In the genomic region with DNA sequence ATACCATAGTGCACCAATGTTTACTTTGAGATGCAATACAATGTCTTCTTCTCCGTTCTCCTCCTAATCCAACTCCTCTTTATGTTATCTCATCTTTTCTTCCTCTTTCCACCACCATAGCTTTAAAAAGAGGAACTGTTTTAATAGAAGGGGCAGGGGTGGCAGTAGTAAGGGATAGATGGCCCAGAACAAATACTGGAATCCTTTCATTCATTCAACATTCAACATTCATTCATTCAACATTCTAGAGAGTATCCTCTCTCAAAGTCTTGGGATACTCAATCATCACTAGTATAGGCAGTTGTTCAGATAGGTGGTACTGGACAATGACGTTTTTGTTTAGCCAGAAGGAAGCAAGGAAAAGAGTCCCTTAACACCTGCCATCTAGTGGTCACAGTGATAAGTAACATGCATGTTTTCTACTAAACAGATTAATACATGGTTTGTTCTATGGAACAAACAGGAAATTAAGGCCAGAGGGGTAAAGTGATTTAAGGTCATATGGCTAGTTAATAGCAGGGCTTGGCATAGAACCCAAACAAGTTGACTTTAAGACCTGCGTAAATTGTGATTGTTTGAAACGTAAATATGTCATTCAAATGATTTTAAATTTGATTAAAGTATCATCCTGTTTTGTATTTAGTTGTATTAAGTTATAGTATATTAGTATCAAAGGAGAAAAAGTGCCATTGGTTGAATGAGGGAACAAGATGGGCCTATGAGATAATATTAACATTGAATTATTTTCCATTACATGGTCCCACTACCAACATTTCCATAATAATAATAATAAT, we compare ENCODE assay signal across 1 cellular context.
TF ChIP-seq lines count a peak whose summit lies in the region.

No MANE protein-coding gene starts in this region.

TF ChIP-seq in K562, 482 proteins besides CTCF, POLR2A, EP300 and RAD21 (continued from another document and continues in another):
- TF ChIP-seq, protein P1, sequence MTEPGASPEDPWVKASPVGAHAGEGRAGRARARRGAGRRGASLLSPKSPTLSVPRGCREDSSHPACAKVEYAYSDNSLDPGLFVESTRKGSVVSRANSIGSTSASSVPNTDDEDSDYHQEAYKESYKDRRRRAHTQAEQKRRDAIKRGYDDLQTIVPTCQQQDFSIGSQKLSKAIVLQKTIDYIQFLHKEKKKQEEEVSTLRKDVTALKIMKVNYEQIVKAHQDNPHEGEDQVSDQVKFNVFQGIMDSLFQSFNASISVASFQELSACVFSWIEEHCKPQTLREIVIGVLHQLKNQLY (CRISPR knock-in tag; conservative IDR thresholded peaks at IDR 0.05): no peak
- TF ChIP-seq MECOM (CRISPR knock-in tag; IDR thresholded peaks at IDR 0.05) (no peak), CHAMP1 (IDR thresholded peaks at IDR 0.05) (0 out of 2 replicates have a peak, but pooled peaks have one; percentile 40), TAF15 (IDR thresholded peaks at IDR 0.05; ENCODE audit: low read depth, low read length) (no peak), EGR1 (conservative IDR thresholded peaks at IDR 0.05) (no peak), FOXK2 (conservative IDR thresholded peaks at IDR 0.05 in 1 of 2, IDR thresholded peaks at IDR 0.05 in 1 of 2; ENCODE audit: low read depth in 2 of 2) (peak in 1 of 2 experiments; percentile 50; a peak in 1 of 4 replicates), CBX2 (IDR thresholded peaks at IDR 0.05; ENCODE audit: insufficient read depth, low read length, poor library complexity, severe bottlenecking) (no peak), ELF1 (tag; IDR thresholded peaks at IDR 0.05) (no peak), ZNF347 (CRISPR knock-in tag; IDR thresholded peaks at IDR 0.05; ENCODE audit: low read depth) (no peak), HDAC2 (IDR thresholded peaks at IDR 0.05) (0 out of 2 replicates have a peak, but pooled peaks have one; percentile 54), POLR2AphosphoS5 (IDR thresholded peaks at IDR 0.05; ENCODE audit: control insufficient read depth, insufficient read depth, low read depth, low read length) (no peak), BRD4 (IDR thresholded peaks at IDR 0.05) (no peak), SNRNP70 (optimal IDR thresholded peaks at IDR 0.05; ENCODE audit: low read depth, low read length) (no peak), ZNF316 (IDR thresholded peaks at IDR 0.05) (no peak), DPF2 (IDR thresholded peaks at IDR 0.05) (peak; percentile 66), PREB (CRISPR knock-in tag; IDR thresholded peaks at IDR 0.05) (no peak), MYBL2 (IDR thresholded peaks at IDR 0.05; ENCODE audit: low read depth) (no peak), MYBL2 (CRISPR knock-in tag; IDR thresholded peaks at IDR 0.05; ENCODE audit: borderline replicate concordance) (no peak), NCOA2 (IDR thresholded peaks at IDR 0.05; ENCODE audit: partially characterized antibody in 2 of 2) (peak in 1 of 2 experiments; percentile 38), SMARCB1 (IDR thresholded peaks at IDR 0.05; ENCODE audit: insufficient read length, low read depth) (no peak), ZNF77 (CRISPR knock-in tag; IDR thresholded peaks at IDR 0.05) (no peak), ATF1 (CRISPR knock-in tag; IDR thresholded peaks at IDR 0.05) (no peak), ATF1 (tag; IDR thresholded peaks at IDR 0.05) (peak; percentile 56), ZNF699 (CRISPR knock-in tag; IDR thresholded peaks at IDR 0.05; ENCODE audit: insufficient replicate concordance) (no peak), E2F3 (CRISPR knock-in tag; IDR thresholded peaks at IDR 0.05) (no peak), PATZ1 (CRISPR knock-in tag; IDR thresholded peaks at IDR 0.05; ENCODE audit: borderline replicate concordance) (no peak), FOXP1 (CRISPR knock-in tag; IDR thresholded peaks at IDR 0.05) (no peak), CEBPG (CRISPR knock-in tag; IDR thresholded peaks at IDR 0.05) (no peak), CEBPG (tag; conservative IDR thresholded peaks at IDR 0.05 in 1 of 2, IDR thresholded peaks at IDR 0.05 in 1 of 2) (no peak), PRDM10 (IDR thresholded peaks at IDR 0.05; ENCODE audit: partially characterized antibody) (peak; percentile 41), TSHZ1 (CRISPR knock-in tag; IDR thresholded peaks at IDR 0.05) (no peak), ZC3H4 (CRISPR knock-in tag; IDR thresholded peaks at IDR 0.05; ENCODE audit: borderline replicate concordance) (no peak), SLC30A9 (CRISPR knock-in tag; IDR thresholded peaks at IDR 0.05) (no peak)
- TF ChIP-seq, protein P2, sequence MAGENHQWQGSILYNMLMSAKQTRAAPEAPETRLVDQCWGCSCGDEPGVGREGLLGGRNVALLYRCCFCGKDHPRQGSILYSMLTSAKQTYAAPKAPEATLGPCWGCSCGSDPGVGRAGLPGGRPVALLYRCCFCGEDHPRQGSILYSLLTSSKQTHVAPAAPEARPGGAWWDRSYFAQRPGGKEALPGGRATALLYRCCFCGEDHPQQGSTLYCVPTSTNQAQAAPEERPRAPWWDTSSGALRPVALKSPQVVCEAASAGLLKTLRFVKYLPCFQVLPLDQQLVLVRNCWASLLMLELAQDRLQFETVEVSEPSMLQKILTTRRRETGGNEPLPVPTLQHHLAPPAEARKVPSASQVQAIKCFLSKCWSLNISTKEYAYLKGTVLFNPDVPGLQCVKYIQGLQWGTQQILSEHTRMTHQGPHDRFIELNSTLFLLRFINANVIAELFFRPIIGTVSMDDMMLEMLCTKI (IDR thresholded peaks at IDR 0.05; ENCODE audit: partially characterized antibody): no peak
- TF ChIP-seq, protein P3, sequence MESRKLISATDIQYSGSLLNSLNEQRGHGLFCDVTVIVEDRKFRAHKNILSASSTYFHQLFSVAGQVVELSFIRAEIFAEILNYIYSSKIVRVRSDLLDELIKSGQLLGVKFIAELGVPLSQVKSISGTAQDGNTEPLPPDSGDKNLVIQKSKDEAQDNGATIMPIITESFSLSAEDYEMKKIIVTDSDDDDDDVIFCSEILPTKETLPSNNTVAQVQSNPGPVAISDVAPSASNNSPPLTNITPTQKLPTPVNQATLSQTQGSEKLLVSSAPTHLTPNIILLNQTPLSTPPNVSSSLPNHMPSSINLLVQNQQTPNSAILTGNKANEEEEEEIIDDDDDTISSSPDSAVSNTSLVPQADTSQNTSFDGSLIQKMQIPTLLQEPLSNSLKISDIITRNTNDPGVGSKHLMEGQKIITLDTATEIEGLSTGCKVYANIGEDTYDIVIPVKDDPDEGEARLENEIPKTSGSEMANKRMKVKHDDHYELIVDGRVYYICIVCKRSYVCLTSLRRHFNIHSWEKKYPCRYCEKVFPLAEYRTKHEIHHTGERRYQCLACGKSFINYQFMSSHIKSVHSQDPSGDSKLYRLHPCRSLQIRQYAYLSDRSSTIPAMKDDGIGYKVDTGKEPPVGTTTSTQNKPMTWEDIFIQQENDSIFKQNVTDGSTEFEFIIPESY (CRISPR knock-in tag; IDR thresholded peaks at IDR 0.05): no peak
- TF ChIP-seq, protein P4, sequence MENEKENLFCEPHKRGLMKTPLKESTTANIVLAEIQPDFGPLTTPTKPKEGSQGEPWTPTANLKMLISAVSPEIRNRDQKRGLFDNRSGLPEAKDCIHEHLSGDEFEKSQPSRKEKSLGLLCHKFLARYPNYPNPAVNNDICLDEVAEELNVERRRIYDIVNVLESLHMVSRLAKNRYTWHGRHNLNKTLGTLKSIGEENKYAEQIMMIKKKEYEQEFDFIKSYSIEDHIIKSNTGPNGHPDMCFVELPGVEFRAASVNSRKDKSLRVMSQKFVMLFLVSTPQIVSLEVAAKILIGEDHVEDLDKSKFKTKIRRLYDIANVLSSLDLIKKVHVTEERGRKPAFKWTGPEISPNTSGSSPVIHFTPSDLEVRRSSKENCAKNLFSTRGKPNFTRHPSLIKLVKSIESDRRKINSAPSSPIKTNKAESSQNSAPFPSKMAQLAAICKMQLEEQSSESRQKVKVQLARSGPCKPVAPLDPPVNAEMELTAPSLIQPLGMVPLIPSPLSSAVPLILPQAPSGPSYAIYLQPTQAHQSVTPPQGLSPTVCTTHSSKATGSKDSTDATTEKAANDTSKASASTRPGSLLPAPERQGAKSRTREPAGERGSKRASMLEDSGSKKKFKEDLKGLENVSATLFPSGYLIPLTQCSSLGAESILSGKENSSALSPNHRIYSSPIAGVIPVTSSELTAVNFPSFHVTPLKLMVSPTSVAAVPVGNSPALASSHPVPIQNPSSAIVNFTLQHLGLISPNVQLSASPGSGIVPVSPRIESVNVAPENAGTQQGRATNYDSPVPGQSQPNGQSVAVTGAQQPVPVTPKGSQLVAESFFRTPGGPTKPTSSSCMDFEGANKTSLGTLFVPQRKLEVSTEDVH (IDR thresholded peaks at IDR 0.05; ENCODE audit: low read depth, partially characterized antibody): peak; percentile 45
